8 cellular contexts compared by ENCODE assay signal in genomic region chr9:35162605-35163315, GRCh38. TPM values are rescaled to one million over a fixed set of nuclear protein-coding genes. Genes with fewer than 3 reads are reported as not detected.
DNase-seq lines count a peak whose midpoint lies in the region; ATAC-seq and TF ChIP-seq lines count a peak whose summit lies in the region.

No MANE protein-coding gene starts in this region.

- H3K27ac ChIP-seq in cardiac muscle cell, result peak overlapping the region; percentile 88

- H3K4me1 ChIP-seq in cardiac muscle cell (ENCODE audit: low read depth), result peaks cover 7% of the 10 kb centered on the region

- H3K27me3 ChIP-seq in cardiac muscle cell, result no peaks in the 10 kb centered on the region

- TF ChIP-seq CTCF in cardiac muscle cell (IDR thresholded peaks at IDR 0.05; ENCODE audit: low read depth, low read length), result no peak

- peak overlapping the region; percentile 95 for H3K4me3 Mint-ChIP-seq in activated naive CD8-positive, alpha-beta T cell
- peak overlapping the region; percentile 88 to 91 for H3K4me3 Mint-ChIP-seq in stimulated activated naive B cell treated with anti-CD40 and anti-IgM and Interleukin-4, amounts not matched to agents 10 μg/mL and 1 μg/mL and 100 μg/mL, for 72 hours

- H3K9me3 Mint-ChIP-seq in activated naive CD8-positive, alpha-beta T cell (ENCODE audit: low read depth), result no peaks in the 10 kb centered on the region
- H3K9me3 Mint-ChIP-seq in stimulated activated naive B cell treated with anti-CD40 and anti-IgM and Interleukin-4, amounts not matched to agents 10 μg/mL and 1 μg/mL and 100 μg/mL, for 72 hours, result no peaks in the 10 kb centered on the region

- no peaks in the 10 kb centered on the region for H3K36me3 ChIP-seq in cardiac muscle cell

- H3K36me3 Mint-ChIP-seq in activated naive CD8-positive, alpha-beta T cell, result no peaks in the 10 kb centered on the region
- no peaks in the 10 kb centered on the region for H3K36me3 Mint-ChIP-seq in stimulated activated naive B cell treated with anti-CD40 and anti-IgM and Interleukin-4, amounts not matched to agents 10 μg/mL and 1 μg/mL and 100 μg/mL, for 72 hours

- peak overlapping the region; percentile 61 for H3K4me3 ChIP-seq in cardiac muscle cell
- H3K4me3 ChIP-seq in iPS-18c (ENCODE audit: insufficient read depth, low read depth, low read length), result peak overlapping the region; percentile 67

- no peaks in the 10 kb centered on the region for H3K9me3 ChIP-seq in cardiac muscle cell (ENCODE audit: low read depth)
- no peaks in the 10 kb centered on the region for H3K9me3 ChIP-seq in iPS-18c (ENCODE audit: control insufficient read depth, insufficient read depth, low read length)

- no peak for ATAC-seq in Right ventricle myocardium superior (ENCODE audit: poor library complexity)
- ATAC-seq in stimulated activated naive B cell treated with anti-CD40 and anti-IgM and Interleukin-4, amounts not matched to agents 10 μg/mL and 1 μg/mL and 100 μg/mL, for 72 hours (replicated peaks), result no peak

- H3K27ac Mint-ChIP-seq in activated naive CD8-positive, alpha-beta T cell, result no peak overlapping the region
- no peak overlapping the region for H3K27ac Mint-ChIP-seq in stimulated activated naive B cell treated with anti-CD40 and anti-IgM and Interleukin-4, amounts not matched to agents 10 μg/mL and 1 μg/mL and 100 μg/mL, for 72 hours

- peaks cover 28% of the 10 kb centered on the region for H3K4me1 Mint-ChIP-seq in activated naive CD8-positive, alpha-beta T cell (ENCODE audit: low read depth)
- H3K4me1 Mint-ChIP-seq in stimulated activated naive B cell treated with anti-CD40 and anti-IgM and Interleukin-4, amounts not matched to agents 10 μg/mL and 1 μg/mL and 100 μg/mL, for 72 hours, result peaks cover 4 to 9% of the 10 kb centered on the region in 2 donors

- DNase-seq in cardiac muscle cell (ENCODE audit: low read depth in 1 of 2, low spot score in 1 of 2), result no peak
- no peak for DNase-seq in Right ventricle myocardium superior
- DNase-seq in stimulated activated naive B cell treated with anti-CD40 and anti-IgM and Interleukin-4, amounts not matched to agents 10 μg/mL and 1 μg/mL and 100 μg/mL, for 72 hours, result no peak
- DNase-seq in NK-92 (lab: John Stamatoyannopoulos, UW; ENCODE audit: unreplicated experiment), result no peak
- no peak for DNase-seq in activated gamma-delta T cell treated with Interleukin-2 at 50 U/mL for 16 hours
- no peak for DNase-seq in DMS114 treated with DMSO at 0.1 percent for 48 hours (lab: John Stamatoyannopoulos, UW; ENCODE audit: unreplicated experiment)

- H3K27me3 Mint-ChIP-seq in activated naive CD8-positive, alpha-beta T cell, result no peaks in the 10 kb centered on the region
- peaks cover 9 to 20% of the 10 kb centered on the region in 2 donors for H3K27me3 Mint-ChIP-seq in stimulated activated naive B cell treated with anti-CD40 and anti-IgM and Interleukin-4, amounts not matched to agents 10 μg/mL and 1 μg/mL and 100 μg/mL, for 72 hours

- intact Hi-C loops in Right ventricle myocardium superior (cut with DNase I), result loop anchor here (10.0 kb wide), 2 partner anchors 48 to 92 kb away; partner anchors contain the start of gene ATOSB

RNA-seq across cellular contexts. Expression of gene UNC13B, which starts 1.0 kb away (rescaled TPM):
- total RNA-seq in cardiac muscle cell, result 36.6 and 43.7 TPM in 2 replicates
- 16.3 and 23.1 TPM in 2 replicates for polyA plus RNA-seq in cardiac muscle cell
- 20.9 TPM for total RNA-seq in Right ventricle myocardium superior

RNA-seq across cellular contexts. Expression of gene ATOSB, which starts 47.1 kb away (rescaled TPM):
- 31.3 and 46.0 TPM in 2 replicates for total RNA-seq in cardiac muscle cell
- polyA plus RNA-seq in cardiac muscle cell, result 25.5 and 29.5 TPM in 2 replicates
- total RNA-seq in Right ventricle myocardium superior, result 12.9 TPM

RNA-seq across cellular contexts. Expression of gene STOML2, which starts 59.8 kb away (rescaled TPM):
- 151 TPM in 2 replicates for total RNA-seq in cardiac muscle cell
- polyA plus RNA-seq in cardiac muscle cell, result 201 and 219 TPM in 2 replicates
- 152 TPM for total RNA-seq in Right ventricle myocardium superior
